In the genomic region with DNA sequence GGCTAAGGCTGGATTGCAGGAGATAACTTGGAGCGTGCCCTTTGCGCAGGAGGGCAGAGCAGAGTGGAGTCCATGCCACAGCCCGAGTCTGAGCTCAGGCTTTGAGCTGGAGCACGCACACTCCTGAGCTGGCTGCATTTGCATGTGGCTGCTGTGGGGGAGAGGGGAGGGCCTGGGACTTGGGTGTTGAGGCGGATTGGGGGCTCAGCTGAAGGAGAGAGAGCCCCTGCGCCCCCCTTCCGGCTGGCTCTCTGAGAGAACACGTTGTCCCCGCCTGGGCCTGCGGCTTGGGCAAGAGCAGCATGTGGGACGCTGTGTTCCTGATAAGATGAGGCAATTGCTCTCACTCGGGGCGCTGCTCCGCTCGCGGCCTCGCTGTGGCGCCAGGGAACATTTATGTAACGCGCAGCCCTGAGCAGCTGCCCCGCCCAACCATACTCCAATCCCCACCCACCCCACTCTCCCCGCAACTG, we compare ENCODE assay signal across 8 cellular contexts. TPM values are rescaled to one million over a fixed set of nuclear protein-coding genes. Genes with fewer than 3 reads are reported as not detected.
DNase-seq lines count a peak whose midpoint lies in the region; ATAC-seq and TF ChIP-seq lines count a peak whose summit lies in the region.

No MANE protein-coding gene starts in this region.

- TF ChIP-seq CTCF in adrenal gland (IDR thresholded peaks at IDR 0.05) = peak in 4 of 6 experiments; percentile 4 to 54 (median 34)

- H3K27ac Mint-ChIP-seq in T-cell = peak overlapping the region; percentile 96

- H3K27me3 ChIP-seq in adrenal gland = no peaks in the 10 kb centered on the region

- CTCF ChIA-PET in T-cell (lab: Charles Lee) = interaction anchor here (0.6 to 4.9 kb wide), 27 partner anchors 8 to 238 kb away, joined by 3 to 42 read pairs (median 4); a partner anchor contains a TSS

- WGBS in adrenal gland, 4 donors = 13 to 40% (median 19%) methylated on average over 2 to 22 of the region's 22 CpGs

- peak overlapping the region in 1 of 4 donors; percentile 18 for H3K4me3 ChIP-seq in adrenal gland

- peak overlapping the region in 4 of 5 donors; percentile 69 to 95 (median 88) for H3K27ac ChIP-seq in adrenal gland

- H3K27me3 Mint-ChIP-seq in T-cell = no peaks in the 10 kb centered on the region

- H3K36me3 Mint-ChIP-seq in T-cell = peaks cover 14% of the 10 kb centered on the region

- peaks cover 29 to 81% of the 10 kb centered on the region in 2 donors for H3K4me1 ChIP-seq in adrenal gland (replicated peaks in 1 of 2)

- DNase-seq in T-cell (peak; percentile 58 to 94 (median 79)), adrenal gland (peak; percentile 87 to 98 (median 94)), left ventricle myocardium superior (peak; percentile 98), sciatic nerve (ENCODE audit: low spot score) (peak; percentile 90), NCI-H345 (lab: John Stamatoyannopoulos, UW) (no peak)

- intact Hi-C loops in adrenal gland (cut with DNase I) (loop anchor here (10.0 kb wide), 2 partner anchors 69 to 119 kb away; no protein-coding TSS in a partner anchor), left ventricle myocardium superior (cut with micrococcal nuclease) (no loop called here), sciatic nerve (cut with DNase I) (no loop called here)

- TF ChIP-seq POLR2A in adrenal gland (IDR thresholded peaks at IDR 0.05) = peak; percentile 40 to 47

- H3K9me3 ChIP-seq in adrenal gland (replicated peaks in 1 of 3) = no peaks in the 10 kb centered on the region

- no peaks in the 10 kb centered on the region for H3K36me3 ChIP-seq in adrenal gland (replicated peaks in 1 of 2)

- ATAC-seq in GM18511 (IDR thresholded peaks at IDR 0.05; ENCODE audit: unreplicated experiment) (peak; percentile 59), HG03175 (IDR thresholded peaks at IDR 0.05; ENCODE audit: unreplicated experiment) (peak; percentile 53), T-cell (replicated peaks in 1 of 4) (peak; percentile 52 to 57 (median 54)), left ventricle myocardium superior (peak; percentile 87), sciatic nerve (peak; percentile 96), HG02571 (IDR thresholded peaks at IDR 0.05; ENCODE audit: unreplicated experiment) (no peak)

- peaks cover 0 to 3% (median 0%) of the 10 kb centered on the region in 3 donors for H3K9me3 Mint-ChIP-seq in T-cell

- peaks cover 97 to 100% (median 99%) of the 10 kb centered on the region in 3 donors for H3K4me1 Mint-ChIP-seq in T-cell

- H3K4me3 Mint-ChIP-seq in T-cell = peak overlapping the region; percentile 59 to 94 (median 74)

- POLR2A ChIA-PET in T-cell (lab: Charles Lee) = interaction anchor here (0.7 to 1.3 kb wide), 4 partner anchors 20 to 377 kb away, joined by 3 to 9 read pairs (median 6); no protein-coding TSS in a partner anchor

RNA-seq across cellular contexts. Expression of a gene that starts 39.1 kb away (rescaled TPM):
- total RNA-seq in T-cell (100 to 1,000 TPM; 218 to 327 (median 288) TPM), adrenal gland (10 to 100 TPM; 19.9 to 65.9 (median 37.8) TPM), left ventricle myocardium superior (85.3 TPM), sciatic nerve (85.9 TPM)
- 10 to 100 TPM; 17.3 to 33.5 (median 21.0) TPM for polyA plus RNA-seq in adrenal gland

Comparison
In these comparisons a context has a peak if more than half of its experiments do, and no peak if none do; other contexts are left out.
1. intact Hi-C loops: an anchor here in adrenal gland (10.0 kb wide); none called in left ventricle myocardium superior and sciatic nerve.